ENCODE assay signal across 1 cellular context in the genomic region with DNA sequence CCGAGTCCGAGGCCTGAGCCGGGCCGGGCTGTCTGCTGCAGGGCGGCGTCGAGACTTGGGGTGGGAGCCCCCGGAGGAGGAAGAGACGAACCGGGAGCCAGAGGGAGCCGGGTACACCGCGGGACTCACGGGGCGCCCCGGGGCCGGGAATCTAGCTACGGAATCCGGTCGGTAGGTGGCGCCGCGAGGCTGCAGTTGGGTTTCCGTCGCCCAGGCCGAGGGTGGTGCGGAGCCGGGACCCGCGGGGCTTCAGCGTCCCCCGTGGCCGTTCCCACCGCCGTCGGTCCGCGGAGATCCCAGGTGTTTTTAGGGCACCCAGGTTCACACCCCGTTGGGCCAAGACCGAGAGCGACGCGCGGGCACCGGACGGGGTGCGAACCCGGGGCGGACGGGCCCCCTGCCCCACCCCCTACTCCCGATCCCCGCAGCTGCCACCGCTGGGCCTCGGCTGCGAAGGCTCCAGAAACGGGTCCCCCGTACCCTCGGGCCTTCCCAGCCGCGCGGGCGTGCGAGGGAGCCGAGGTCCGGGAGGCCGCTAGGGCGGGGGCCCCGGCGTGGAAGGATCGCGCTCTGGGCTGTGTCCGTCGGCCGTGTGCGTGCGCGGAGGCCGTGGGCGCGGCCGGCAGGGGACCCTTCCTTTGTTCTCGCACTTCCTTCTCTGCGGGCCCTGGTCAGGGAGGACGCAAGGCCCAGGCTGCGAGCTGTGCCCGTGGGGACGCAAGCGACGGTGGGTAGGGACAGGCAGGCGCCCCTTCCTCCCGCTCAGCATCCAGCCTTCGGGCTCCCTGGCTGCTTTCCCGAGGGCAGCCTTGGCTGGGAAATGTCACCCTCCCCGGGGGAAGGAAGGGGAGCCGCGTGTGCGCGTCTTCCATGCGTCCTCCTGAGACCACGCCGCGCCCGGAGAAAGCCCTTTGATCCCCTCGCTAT.
TF ChIP-seq lines count a peak whose summit lies in the region.

No MANE protein-coding gene starts in this region.

TF ChIP-seq in WTC11, 78 proteins besides CTCF, POLR2A, EP300 and RAD21 (continued from another document and continues in another):
- TF ChIP-seq, protein P1, sequence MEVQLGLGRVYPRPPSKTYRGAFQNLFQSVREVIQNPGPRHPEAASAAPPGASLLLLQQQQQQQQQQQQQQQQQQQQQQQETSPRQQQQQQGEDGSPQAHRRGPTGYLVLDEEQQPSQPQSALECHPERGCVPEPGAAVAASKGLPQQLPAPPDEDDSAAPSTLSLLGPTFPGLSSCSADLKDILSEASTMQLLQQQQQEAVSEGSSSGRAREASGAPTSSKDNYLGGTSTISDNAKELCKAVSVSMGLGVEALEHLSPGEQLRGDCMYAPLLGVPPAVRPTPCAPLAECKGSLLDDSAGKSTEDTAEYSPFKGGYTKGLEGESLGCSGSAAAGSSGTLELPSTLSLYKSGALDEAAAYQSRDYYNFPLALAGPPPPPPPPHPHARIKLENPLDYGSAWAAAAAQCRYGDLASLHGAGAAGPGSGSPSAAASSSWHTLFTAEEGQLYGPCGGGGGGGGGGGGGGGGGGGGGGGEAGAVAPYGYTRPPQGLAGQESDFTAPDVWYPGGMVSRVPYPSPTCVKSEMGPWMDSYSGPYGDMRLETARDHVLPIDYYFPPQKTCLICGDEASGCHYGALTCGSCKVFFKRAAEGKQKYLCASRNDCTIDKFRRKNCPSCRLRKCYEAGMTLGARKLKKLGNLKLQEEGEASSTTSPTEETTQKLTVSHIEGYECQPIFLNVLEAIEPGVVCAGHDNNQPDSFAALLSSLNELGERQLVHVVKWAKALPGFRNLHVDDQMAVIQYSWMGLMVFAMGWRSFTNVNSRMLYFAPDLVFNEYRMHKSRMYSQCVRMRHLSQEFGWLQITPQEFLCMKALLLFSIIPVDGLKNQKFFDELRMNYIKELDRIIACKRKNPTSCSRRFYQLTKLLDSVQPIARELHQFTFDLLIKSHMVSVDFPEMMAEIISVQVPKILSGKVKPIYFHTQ (CRISPR knock-in tag; IDR thresholded peaks at IDR 0.05), result no peak
- TF ChIP-seq TCF7 (CRISPR knock-in tag; IDR thresholded peaks at IDR 0.05; ENCODE audit: low read depth) (no peak), GRHL2 (CRISPR knock-in tag; IDR thresholded peaks at IDR 0.05; ENCODE audit: insufficient replicate concordance, severe bottlenecking) (no peak), SOX15 (CRISPR knock-in tag; IDR thresholded peaks at IDR 0.05) (no peak), CBFB (CRISPR knock-in tag; IDR thresholded peaks at IDR 0.05; ENCODE audit: low read depth) (no peak), TEAD4 (CRISPR knock-in tag; IDR thresholded peaks at IDR 0.05) (no peak), ATF1 (CRISPR knock-in tag; IDR thresholded peaks at IDR 0.05) (no peak), ZNF317 (CRISPR knock-in tag; IDR thresholded peaks at IDR 0.05; ENCODE audit: borderline replicate concordance, low read depth) (no peak), ELF4 (CRISPR knock-in tag; IDR thresholded peaks at IDR 0.05; ENCODE audit: low read depth) (no peak), ESRRA (CRISPR knock-in tag; IDR thresholded peaks at IDR 0.05; ENCODE audit: borderline replicate concordance) (no peak), RORB (CRISPR knock-in tag; IDR thresholded peaks at IDR 0.05) (no peak), ZNF121 (CRISPR knock-in tag; IDR thresholded peaks at IDR 0.05) (no peak), NR1H2 (CRISPR knock-in tag; IDR thresholded peaks at IDR 0.05) (no peak), NR3C1 (CRISPR knock-in tag; conservative IDR thresholded peaks at IDR 0.05; ENCODE audit: low read depth) (no peak), SMAD4 (CRISPR knock-in tag; IDR thresholded peaks at IDR 0.05) (no peak)
- TF ChIP-seq, protein P2, sequence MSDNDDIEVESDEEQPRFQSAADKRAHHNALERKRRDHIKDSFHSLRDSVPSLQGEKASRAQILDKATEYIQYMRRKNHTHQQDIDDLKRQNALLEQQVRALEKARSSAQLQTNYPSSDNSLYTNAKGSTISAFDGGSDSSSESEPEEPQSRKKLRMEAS (CRISPR knock-in tag; IDR thresholded peaks at IDR 0.05), result peak; percentile 49; the same call in 1 of the 2 replicates
- TF ChIP-seq, protein P3, sequence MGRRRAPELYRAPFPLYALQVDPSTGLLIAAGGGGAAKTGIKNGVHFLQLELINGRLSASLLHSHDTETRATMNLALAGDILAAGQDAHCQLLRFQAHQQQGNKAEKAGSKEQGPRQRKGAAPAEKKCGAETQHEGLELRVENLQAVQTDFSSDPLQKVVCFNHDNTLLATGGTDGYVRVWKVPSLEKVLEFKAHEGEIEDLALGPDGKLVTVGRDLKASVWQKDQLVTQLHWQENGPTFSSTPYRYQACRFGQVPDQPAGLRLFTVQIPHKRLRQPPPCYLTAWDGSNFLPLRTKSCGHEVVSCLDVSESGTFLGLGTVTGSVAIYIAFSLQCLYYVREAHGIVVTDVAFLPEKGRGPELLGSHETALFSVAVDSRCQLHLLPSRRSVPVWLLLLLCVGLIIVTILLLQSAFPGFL (CRISPR knock-in tag; IDR thresholded peaks at IDR 0.05; ENCODE audit: borderline replicate concordance), result 0 out of 2 replicates have a peak, but pooled peaks have one; percentile 15
- TF ChIP-seq, protein P4, sequence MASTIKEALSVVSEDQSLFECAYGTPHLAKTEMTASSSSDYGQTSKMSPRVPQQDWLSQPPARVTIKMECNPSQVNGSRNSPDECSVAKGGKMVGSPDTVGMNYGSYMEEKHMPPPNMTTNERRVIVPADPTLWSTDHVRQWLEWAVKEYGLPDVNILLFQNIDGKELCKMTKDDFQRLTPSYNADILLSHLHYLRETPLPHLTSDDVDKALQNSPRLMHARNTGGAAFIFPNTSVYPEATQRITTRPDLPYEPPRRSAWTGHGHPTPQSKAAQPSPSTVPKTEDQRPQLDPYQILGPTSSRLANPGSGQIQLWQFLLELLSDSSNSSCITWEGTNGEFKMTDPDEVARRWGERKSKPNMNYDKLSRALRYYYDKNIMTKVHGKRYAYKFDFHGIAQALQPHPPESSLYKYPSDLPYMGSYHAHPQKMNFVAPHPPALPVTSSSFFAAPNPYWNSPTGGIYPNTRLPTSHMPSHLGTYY (CRISPR knock-in tag; IDR thresholded peaks at IDR 0.05), result no peak
- TF ChIP-seq, protein P5, sequence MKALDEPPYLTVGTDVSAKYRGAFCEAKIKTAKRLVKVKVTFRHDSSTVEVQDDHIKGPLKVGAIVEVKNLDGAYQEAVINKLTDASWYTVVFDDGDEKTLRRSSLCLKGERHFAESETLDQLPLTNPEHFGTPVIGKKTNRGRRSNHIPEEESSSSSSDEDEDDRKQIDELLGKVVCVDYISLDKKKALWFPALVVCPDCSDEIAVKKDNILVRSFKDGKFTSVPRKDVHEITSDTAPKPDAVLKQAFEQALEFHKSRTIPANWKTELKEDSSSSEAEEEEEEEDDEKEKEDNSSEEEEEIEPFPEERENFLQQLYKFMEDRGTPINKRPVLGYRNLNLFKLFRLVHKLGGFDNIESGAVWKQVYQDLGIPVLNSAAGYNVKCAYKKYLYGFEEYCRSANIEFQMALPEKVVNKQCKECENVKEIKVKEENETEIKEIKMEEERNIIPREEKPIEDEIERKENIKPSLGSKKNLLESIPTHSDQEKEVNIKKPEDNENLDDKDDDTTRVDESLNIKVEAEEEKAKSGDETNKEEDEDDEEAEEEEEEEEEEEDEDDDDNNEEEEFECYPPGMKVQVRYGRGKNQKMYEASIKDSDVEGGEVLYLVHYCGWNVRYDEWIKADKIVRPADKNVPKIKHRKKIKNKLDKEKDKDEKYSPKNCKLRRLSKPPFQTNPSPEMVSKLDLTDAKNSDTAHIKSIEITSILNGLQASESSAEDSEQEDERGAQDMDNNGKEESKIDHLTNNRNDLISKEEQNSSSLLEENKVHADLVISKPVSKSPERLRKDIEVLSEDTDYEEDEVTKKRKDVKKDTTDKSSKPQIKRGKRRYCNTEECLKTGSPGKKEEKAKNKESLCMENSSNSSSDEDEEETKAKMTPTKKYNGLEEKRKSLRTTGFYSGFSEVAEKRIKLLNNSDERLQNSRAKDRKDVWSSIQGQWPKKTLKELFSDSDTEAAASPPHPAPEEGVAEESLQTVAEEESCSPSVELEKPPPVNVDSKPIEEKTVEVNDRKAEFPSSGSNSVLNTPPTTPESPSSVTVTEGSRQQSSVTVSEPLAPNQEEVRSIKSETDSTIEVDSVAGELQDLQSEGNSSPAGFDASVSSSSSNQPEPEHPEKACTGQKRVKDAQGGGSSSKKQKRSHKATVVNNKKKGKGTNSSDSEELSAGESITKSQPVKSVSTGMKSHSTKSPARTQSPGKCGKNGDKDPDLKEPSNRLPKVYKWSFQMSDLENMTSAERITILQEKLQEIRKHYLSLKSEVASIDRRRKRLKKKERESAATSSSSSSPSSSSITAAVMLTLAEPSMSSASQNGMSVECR (CRISPR knock-in tag; IDR thresholded peaks at IDR 0.05; ENCODE audit: borderline replicate concordance), result no peak; the same call in 1 of the 2 replicates
- TF ChIP-seq, protein P6, sequence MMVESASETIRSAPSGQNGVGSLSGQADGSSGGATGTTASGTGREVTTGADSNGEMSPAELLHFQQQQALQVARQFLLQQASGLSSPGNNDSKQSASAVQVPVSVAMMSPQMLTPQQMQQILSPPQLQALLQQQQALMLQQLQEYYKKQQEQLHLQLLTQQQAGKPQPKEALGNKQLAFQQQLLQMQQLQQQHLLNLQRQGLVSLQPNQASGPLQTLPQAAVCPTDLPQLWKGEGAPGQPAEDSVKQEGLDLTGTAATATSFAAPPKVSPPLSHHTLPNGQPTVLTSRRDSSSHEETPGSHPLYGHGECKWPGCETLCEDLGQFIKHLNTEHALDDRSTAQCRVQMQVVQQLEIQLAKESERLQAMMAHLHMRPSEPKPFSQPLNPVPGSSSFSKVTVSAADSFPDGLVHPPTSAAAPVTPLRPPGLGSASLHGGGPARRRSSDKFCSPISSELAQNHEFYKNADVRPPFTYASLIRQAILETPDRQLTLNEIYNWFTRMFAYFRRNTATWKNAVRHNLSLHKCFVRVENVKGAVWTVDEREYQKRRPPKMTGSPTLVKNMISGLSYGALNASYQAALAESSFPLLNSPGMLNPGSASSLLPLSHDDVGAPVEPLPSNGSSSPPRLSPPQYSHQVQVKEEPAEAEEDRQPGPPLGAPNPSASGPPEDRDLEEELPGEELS (CRISPR knock-in tag; IDR thresholded peaks at IDR 0.05), result no peak
- TF ChIP-seq, protein P7, sequence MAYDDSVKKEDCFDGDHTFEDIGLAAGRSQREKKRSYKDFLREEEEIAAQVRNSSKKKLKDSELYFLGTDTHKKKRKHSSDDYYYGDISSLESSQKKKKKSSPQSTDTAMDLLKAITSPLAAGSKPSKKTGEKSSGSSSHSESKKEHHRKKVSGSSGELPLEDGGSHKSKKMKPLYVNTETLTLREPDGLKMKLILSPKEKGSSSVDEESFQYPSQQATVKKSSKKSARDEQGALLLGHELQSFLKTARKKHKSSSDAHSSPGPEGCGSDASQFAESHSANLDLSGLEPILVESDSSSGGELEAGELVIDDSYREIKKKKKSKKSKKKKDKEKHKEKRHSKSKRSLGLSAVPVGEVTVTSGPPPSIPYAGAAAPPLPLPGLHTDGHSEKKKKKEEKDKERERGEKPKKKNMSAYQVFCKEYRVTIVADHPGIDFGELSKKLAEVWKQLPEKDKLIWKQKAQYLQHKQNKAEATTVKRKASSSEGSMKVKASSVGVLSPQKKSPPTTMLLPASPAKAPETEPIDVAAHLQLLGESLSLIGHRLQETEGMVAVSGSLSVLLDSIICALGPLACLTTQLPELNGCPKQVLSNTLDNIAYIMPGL (CRISPR knock-in tag; IDR thresholded peaks at IDR 0.05), result peak; percentile 96
- TF ChIP-seq, protein P8, sequence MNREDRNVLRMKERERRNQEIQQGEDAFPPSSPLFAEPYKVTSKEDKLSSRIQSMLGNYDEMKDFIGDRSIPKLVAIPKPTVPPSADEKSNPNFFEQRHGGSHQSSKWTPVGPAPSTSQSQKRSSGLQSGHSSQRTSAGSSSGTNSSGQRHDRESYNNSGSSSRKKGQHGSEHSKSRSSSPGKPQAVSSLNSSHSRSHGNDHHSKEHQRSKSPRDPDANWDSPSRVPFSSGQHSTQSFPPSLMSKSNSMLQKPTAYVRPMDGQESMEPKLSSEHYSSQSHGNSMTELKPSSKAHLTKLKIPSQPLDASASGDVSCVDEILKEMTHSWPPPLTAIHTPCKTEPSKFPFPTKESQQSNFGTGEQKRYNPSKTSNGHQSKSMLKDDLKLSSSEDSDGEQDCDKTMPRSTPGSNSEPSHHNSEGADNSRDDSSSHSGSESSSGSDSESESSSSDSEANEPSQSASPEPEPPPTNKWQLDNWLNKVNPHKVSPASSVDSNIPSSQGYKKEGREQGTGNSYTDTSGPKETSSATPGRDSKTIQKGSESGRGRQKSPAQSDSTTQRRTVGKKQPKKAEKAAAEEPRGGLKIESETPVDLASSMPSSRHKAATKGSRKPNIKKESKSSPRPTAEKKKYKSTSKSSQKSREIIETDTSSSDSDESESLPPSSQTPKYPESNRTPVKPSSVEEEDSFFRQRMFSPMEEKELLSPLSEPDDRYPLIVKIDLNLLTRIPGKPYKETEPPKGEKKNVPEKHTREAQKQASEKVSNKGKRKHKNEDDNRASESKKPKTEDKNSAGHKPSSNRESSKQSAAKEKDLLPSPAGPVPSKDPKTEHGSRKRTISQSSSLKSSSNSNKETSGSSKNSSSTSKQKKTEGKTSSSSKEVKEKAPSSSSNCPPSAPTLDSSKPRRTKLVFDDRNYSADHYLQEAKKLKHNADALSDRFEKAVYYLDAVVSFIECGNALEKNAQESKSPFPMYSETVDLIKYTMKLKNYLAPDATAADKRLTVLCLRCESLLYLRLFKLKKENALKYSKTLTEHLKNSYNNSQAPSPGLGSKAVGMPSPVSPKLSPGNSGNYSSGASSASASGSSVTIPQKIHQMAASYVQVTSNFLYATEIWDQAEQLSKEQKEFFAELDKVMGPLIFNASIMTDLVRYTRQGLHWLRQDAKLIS (CRISPR knock-in tag; IDR thresholded peaks at IDR 0.05; ENCODE audit: borderline replicate concordance), result no peak
- TF ChIP-seq, protein P9, sequence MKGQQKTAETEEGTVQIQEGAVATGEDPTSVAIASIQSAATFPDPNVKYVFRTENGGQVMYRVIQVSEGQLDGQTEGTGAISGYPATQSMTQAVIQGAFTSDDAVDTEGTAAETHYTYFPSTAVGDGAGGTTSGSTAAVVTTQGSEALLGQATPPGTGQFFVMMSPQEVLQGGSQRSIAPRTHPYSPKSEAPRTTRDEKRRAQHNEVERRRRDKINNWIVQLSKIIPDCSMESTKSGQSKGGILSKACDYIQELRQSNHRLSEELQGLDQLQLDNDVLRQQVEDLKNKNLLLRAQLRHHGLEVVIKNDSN (CRISPR knock-in tag; IDR thresholded peaks at IDR 0.05), result no peak
- TF ChIP-seq, protein P10, sequence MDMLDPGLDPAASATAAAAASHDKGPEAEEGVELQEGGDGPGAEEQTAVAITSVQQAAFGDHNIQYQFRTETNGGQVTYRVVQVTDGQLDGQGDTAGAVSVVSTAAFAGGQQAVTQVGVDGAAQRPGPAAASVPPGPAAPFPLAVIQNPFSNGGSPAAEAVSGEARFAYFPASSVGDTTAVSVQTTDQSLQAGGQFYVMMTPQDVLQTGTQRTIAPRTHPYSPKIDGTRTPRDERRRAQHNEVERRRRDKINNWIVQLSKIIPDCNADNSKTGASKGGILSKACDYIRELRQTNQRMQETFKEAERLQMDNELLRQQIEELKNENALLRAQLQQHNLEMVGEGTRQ (CRISPR knock-in tag; IDR thresholded peaks at IDR 0.05), result no peak
- TF ChIP-seq, protein P11, sequence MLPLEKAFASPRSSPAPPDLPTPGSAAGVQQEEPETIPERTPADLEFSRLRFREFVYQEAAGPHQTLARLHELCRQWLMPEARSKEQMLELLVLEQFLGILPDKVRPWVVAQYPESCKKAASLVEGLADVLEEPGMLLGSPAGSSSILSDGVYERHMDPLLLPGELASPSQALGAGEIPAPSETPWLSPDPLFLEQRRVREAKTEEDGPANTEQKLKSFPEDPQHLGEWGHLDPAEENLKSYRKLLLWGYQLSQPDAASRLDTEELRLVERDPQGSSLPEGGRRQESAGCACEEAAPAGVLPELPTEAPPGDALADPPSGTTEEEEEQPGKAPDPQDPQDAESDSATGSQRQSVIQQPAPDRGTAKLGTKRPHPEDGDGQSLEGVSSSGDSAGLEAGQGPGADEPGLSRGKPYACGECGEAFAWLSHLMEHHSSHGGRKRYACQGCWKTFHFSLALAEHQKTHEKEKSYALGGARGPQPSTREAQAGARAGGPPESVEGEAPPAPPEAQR (CRISPR knock-in tag; IDR thresholded peaks at IDR 0.05), result no peak
- TF ChIP-seq, protein P12, sequence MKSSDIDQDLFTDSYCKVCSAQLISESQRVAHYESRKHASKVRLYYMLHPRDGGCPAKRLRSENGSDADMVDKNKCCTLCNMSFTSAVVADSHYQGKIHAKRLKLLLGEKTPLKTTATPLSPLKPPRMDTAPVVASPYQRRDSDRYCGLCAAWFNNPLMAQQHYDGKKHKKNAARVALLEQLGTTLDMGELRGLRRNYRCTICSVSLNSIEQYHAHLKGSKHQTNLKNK (CRISPR knock-in tag; IDR thresholded peaks at IDR 0.05), result no peak
